Comparison of ENCODE assay signal across 8 cellular contexts in the genomic region with DNA sequence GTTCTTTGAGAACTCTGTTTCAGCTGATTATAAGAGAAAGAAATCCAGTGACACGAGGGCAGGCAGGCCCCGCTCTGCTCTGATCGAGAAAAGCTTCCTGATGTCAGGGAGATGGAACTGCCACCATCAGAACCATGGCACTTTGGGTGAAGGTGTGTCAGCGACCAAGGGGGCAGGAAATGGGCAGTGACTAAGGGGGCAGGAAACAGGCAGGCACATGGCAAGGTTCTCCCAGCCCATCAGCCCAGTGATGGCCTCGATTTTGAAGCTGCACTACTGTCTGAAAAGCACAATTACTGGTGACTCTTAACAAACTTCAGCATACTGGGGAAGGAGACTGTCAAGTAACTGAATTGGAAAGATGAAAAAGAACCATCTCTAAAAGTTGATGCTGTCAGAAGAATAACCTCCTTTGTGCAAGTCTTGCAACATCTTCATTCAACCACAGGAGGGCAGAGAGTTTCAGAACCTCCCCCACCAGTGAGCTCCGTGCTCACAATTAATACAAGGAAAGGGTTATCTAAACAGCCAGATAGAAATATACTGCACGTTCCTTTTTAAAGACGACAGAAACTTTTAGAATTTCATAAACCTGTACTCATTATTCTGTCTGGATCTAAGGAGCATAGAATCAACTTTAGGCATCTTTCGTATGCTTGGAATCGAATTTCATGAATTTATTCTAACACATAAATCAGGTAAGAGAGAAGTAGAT. TPM values are rescaled to one million over a fixed set of nuclear protein-coding genes. Genes with fewer than 3 reads are reported as not detected.
DNase-seq lines count a peak whose midpoint lies in the region; ATAC-seq, FAIRE-seq and TF ChIP-seq lines count a peak whose summit lies in the region.

No MANE protein-coding gene starts in this region.

- FAIRE-seq in GM12892 (lab: Jason Lieb, UNC): no peak

- TF ChIP-seq CTCF in VCaP (conservative IDR thresholded peaks at IDR 0.05): peak; percentile 87

- H3K27ac ChIP-seq in VCaP: peak overlapping the region; percentile 47

- TF ChIP-seq POLR2A in GM12892 (IDR thresholded peaks at IDR 0.05; ENCODE audit: low read depth, low read length): no peak

- ATAC-seq in GM21360 (IDR thresholded peaks at IDR 0.05; ENCODE audit: unreplicated experiment): peak; percentile 93

- peak; percentile 23 for DNase-seq in NCI-H345 (lab: John Stamatoyannopoulos, UW)
- no peak for DNase-seq in NCI-H345 treated with DMSO at 0.1 percent for 48 hours (lab: John Stamatoyannopoulos, UW; ENCODE audit: unreplicated experiment)
- peak; percentile 79 for DNase-seq in HuH-7 (ENCODE audit: low spot score)
- peak; percentile 34 for DNase-seq in germinal center (ENCODE audit: low spot score)
- peak; percentile 44 for DNase-seq in putamen (ENCODE audit: low spot score)
- no peak for DNase-seq in GM12892 (ENCODE audit: insufficient read length)

RNA-seq across cellular contexts. Expression of a gene that starts 39.1 kb away (rescaled TPM):
- 9.7 TPM for polyA plus RNA-seq in GM12892 (2012; ENCODE audit: missing spikeins)

RNA-seq across cellular contexts. Expression of a gene that starts 40.2 kb away (rescaled TPM):
- polyA plus RNA-seq in GM12892 (2012; ENCODE audit: missing spikeins): not detected

Comparison
In these comparisons a context has a peak if more than half of its experiments do, and no peak if none do; other contexts are left out.
1. DNase-seq: peak in NCI-H345 (single experiment), HuH-7 (single experiment), germinal center (single experiment) and putamen (single experiment); none in NCI-H345 treated with DMSO at 0.1 percent for 48 hours (single experiment) and GM12892 (single experiment).